8 cellular contexts compared by ENCODE assay signal in genomic region chr7:50534690-50535290, GRCh38. TPM values are rescaled to one million over a fixed set of nuclear protein-coding genes. Genes with fewer than 3 reads are reported as not detected.
DNase-seq lines count a peak whose midpoint lies in the region; ATAC-seq and TF ChIP-seq lines count a peak whose summit lies in the region.

No MANE protein-coding gene starts in this region.

- in situ Hi-C loops in GM13976 (cut with MboI; ENCODE audit: low sequenced_read_pairs, unreplicated experiment): no loop called here

- H3K27ac Mint-ChIP-seq in activated T-cell treated with anti-CD3 and anti-CD28 coated beads, Interleukin-2, amount 50 U/mL, for 72 hours: peak overlapping the region; percentile 18
- no peak overlapping the region for H3K27ac Mint-ChIP-seq in CD4-positive, alpha-beta T cell

- no peaks in the 10 kb centered on the region for H3K27me3 ChIP-seq in left lung
- no peaks in the 10 kb centered on the region for H3K27me3 ChIP-seq in CD4-positive, alpha-beta T cell (ENCODE audit: control insufficient read depth, insufficient read depth, low read length)

- intact Hi-C loops in left lung (cut with DNase I): no loop called here
- intact Hi-C loops in CD4-positive, alpha-beta T cell (cut with DNase I, micrococcal nuclease): no loop called here

- no peaks in the 10 kb centered on the region for H3K9me3 ChIP-seq in left lung
- H3K9me3 ChIP-seq in CD4-positive, alpha-beta T cell (ENCODE audit: control insufficient read depth, low read length): no peaks in the 10 kb centered on the region

- H3K4me3 ChIP-seq in left lung: no peak overlapping the region

- CTCF ChIA-PET in CD4-positive, alpha-beta T cell (lab: Charles Lee): no interaction called here

- POLR2A ChIA-PET in CD4-positive, alpha-beta T cell (lab: Charles Lee): no interaction called here

- H3K4me3 Mint-ChIP-seq in activated T-cell treated with anti-CD3 and anti-CD28 coated beads, Interleukin-2, amount 50 U/mL, for 72 hours: no peak overlapping the region
- H3K4me3 Mint-ChIP-seq in CD4-positive, alpha-beta T cell: no peak overlapping the region

- no peaks in the 10 kb centered on the region for H3K4me1 ChIP-seq in left lung

- TF ChIP-seq CTCF in C4-2B (conservative IDR thresholded peaks at IDR 0.05) (no peak), left lung (IDR thresholded peaks at IDR 0.05) (no peak), GM13976 (IDR thresholded peaks at IDR 0.05; ENCODE audit: borderline replicate concordance, control extremely low read depth, extremely low read depth, insufficient read depth, missing control alignments) (no peak)
- TF ChIP-seq CTCF in CD4-positive, alpha-beta T cell (IDR thresholded peaks at IDR 0.05): no peak

- H3K27ac ChIP-seq in C4-2B: peak overlapping the region; percentile 10; the same call in 1 of the 2 replicates
- H3K27ac ChIP-seq in left lung: peak overlapping the region in 1 of 2 donors; percentile 38
- H3K27ac ChIP-seq in CD4-positive, alpha-beta T cell (ENCODE audit: low read depth, low read length): no peak overlapping the region

- H3K27me3 Mint-ChIP-seq in activated T-cell treated with anti-CD3 and anti-CD28 coated beads, Interleukin-2, amount 50 U/mL, for 72 hours (ENCODE audit: low read depth): peaks cover 19% of the 10 kb centered on the region
- H3K27me3 Mint-ChIP-seq in CD4-positive, alpha-beta T cell: peaks cover 16% of the 10 kb centered on the region

- DNase-seq in HuH-7 (ENCODE audit: low spot score): peak; percentile 52
- DNase-seq in activated T-cell treated with anti-CD3 and anti-CD28 coated beads, Interleukin-2, amount 50 U/mL, for 72 hours: peak; percentile 16 to 40
- no peak for DNase-seq in left lung
- DNase-seq in DMS114 treated with DMSO at 0.1 percent for 48 hours (lab: John Stamatoyannopoulos, UW; ENCODE audit: unreplicated experiment): no peak
- no peak for DNase-seq in NCI-H2196 treated with DMSO at 0.1 percent for 48 hours (lab: John Stamatoyannopoulos, UW; ENCODE audit: unreplicated experiment)
- DNase-seq in GM13976 (ENCODE audit: low spot score): no peak
- DNase-seq in CD4-positive, alpha-beta T cell: no peak

- no peaks in the 10 kb centered on the region for H3K36me3 ChIP-seq in left lung

- no peaks in the 10 kb centered on the region for H3K9me3 Mint-ChIP-seq in activated T-cell treated with anti-CD3 and anti-CD28 coated beads, Interleukin-2, amount 50 U/mL, for 72 hours
- no peaks in the 10 kb centered on the region for H3K9me3 Mint-ChIP-seq in CD4-positive, alpha-beta T cell

- H3K4me1 Mint-ChIP-seq in activated T-cell treated with anti-CD3 and anti-CD28 coated beads, Interleukin-2, amount 50 U/mL, for 72 hours (ENCODE audit: low read depth): peaks cover 36% of the 10 kb centered on the region
- no peaks in the 10 kb centered on the region for H3K4me1 Mint-ChIP-seq in CD4-positive, alpha-beta T cell (ENCODE audit: low read depth)

- peak; percentile 78 to 88 for ATAC-seq in activated T-cell treated with anti-CD3 and anti-CD28 coated beads, Interleukin-2, amount 50 U/mL, for 72 hours (replicated peaks in 1 of 2)
- peak; percentile 72 for ATAC-seq in left lung
- ATAC-seq in CD4-positive, alpha-beta T cell (ENCODE audit: poor library complexity): no peak

- H3K36me3 Mint-ChIP-seq in activated T-cell treated with anti-CD3 and anti-CD28 coated beads, Interleukin-2, amount 50 U/mL, for 72 hours (ENCODE audit: insufficient read depth in 2 of 2): no peaks in the 10 kb centered on the region
- no peaks in the 10 kb centered on the region for H3K36me3 Mint-ChIP-seq in CD4-positive, alpha-beta T cell (ENCODE audit: low read depth)

RNA-seq across cellular contexts. Expression of gene DDC, which starts 30.4 kb away (rescaled TPM):
- total RNA-seq in activated T-cell treated with anti-CD3 and anti-CD28 coated beads, Interleukin-2, amount 50 U/mL, for 72 hours: not detected
- 1 to 10 TPM in 1 of 2 donors, under 1 TPM in 1; 0.90 to 1.2 TPM for total RNA-seq in left lung
- total RNA-seq in CD4-positive, alpha-beta T cell: not detected

Comparison
In these comparisons a context has a peak if more than half of its experiments do, and no peak if none do; other contexts are left out.
1. DNase-seq: peak in HuH-7 (single experiment) and activated T-cell treated with anti-CD3 and anti-CD28 coated beads, Interleukin-2, amount 50 U/mL, for 72 hours (2 of 2); none in left lung (0 of 2), DMS114 treated with DMSO at 0.1 percent for 48 hours (single experiment), NCI-H2196 treated with DMSO at 0.1 percent for 48 hours (single experiment), GM13976 (single experiment) and CD4-positive, alpha-beta T cell (0 of 10).